In genomic region chr11:95556342-95557151, GRCh38 we compare ENCODE assay signal across 1 cellular context.
TF ChIP-seq lines count a peak whose summit lies in the region.

No MANE protein-coding gene starts in this region.

TF ChIP-seq in GM23338, 12 proteins besides CTCF, POLR2A, EP300 and RAD21 (continued from another document):
- TF ChIP-seq ZNF462 (CRISPR knock-in tag; IDR thresholded peaks at IDR 0.05), result peak; percentile 81
